ENCODE assay signal across 20 cellular contexts in genomic region chr16:79165541-79165940, GRCh38.
"Had no signal": no experiment of that assay in that cellular context is flagged by ENCODE, and none has a peak within 500 bp of the region (broad histone marks: within the 10 kb centered on the region; RNA-seq: fewer than 3 reads in every experiment).

No MANE protein-coding gene starts in this region.

- H3K9me3 Mint-ChIP-seq: natural killer cell had no signal

- H3K36me3 ChIP-seq: gastroesophageal sphincter, heart right ventricle, tibial nerve, vagina had no signal

- ATAC-seq: activated CD8-positive, alpha-beta T cell treated with anti-CD3 and anti-CD28 coated beads, Interleukin-2, amount 10 ng/mL, durations not matched to agents 7 days and 5 days; gastroesophageal sphincter; heart right ventricle; left colon; natural killer cell had no signal

- H3K27ac ChIP-seq: heart right ventricle, vagina had no signal

- H3K27me3 ChIP-seq: dorsolateral prefrontal cortex, gastroesophageal sphincter, heart right ventricle, tibial nerve, vagina had no signal

- H3K4me3 Mint-ChIP-seq: activated B cell treated with CpG ODN at 0.5 μM for 24 hours; activated CD8-positive, alpha-beta T cell treated with anti-CD3 and anti-CD28 coated beads, Interleukin-2, amount 10 ng/mL, durations not matched to agents 7 days and 5 days; activated naive CD8-positive, alpha-beta T cell; natural killer cell; T-helper 1 cell treated with Interleukin-12 subunit alpha and Interleukin-12 subunit beta and Interleukin-4 antibody, amounts not matched to agents 30 μg/mL and 1 μg/mL, for 36 hours had no signal

- H3K27ac Mint-ChIP-seq: activated B cell treated with CpG ODN at 0.5 μM for 24 hours; activated CD8-positive, alpha-beta T cell treated with anti-CD3 and anti-CD28 coated beads, Interleukin-2, amount 10 ng/mL, durations not matched to agents 7 days and 5 days; activated naive CD8-positive, alpha-beta T cell; T-helper 1 cell treated with Interleukin-12 subunit alpha and Interleukin-12 subunit beta and Interleukin-4 antibody, amounts not matched to agents 30 μg/mL and 1 μg/mL, for 36 hours had no signal

- H3K4me3 ChIP-seq: gastroesophageal sphincter, heart right ventricle, tibial nerve, vagina had no signal

- DNase-seq: activated B cell treated with CpG ODN at 0.5 μM for 24 hours; activated CD4-positive, alpha-beta T cell treated with anti-CD3 and anti-CD28 coated beads for 48 hours; activated CD8-positive, alpha-beta memory T cell treated with anti-CD3 and anti-CD28 coated beads, Interleukin-2, amount 50 U/mL, for 4 hours; activated CD8-positive, alpha-beta T cell treated with anti-CD3 and anti-CD28 coated beads, Interleukin-2, amount 10 ng/mL, durations not matched to agents 7 days and 5 days; activated gamma-delta T cell; activated T-cell treated with anti-CD3 and anti-CD28 coated beads, Interleukin-2, amount 50 U/mL, for 48 hours; amniotic stem cell; dorsolateral prefrontal cortex; erythroblast; heart right ventricle; left colon; mesenchymal stem cell; natural killer cell; stimulated activated CD4-positive, alpha-beta T cell treated with anti-CD3 and anti-CD28 coated beads, Interleukin-12 subunit alpha, Interleukin-12 subunit beta, amount 100 ng/mL, for 4 hours; stimulated activated CD4-positive, alpha-beta T cell treated with anti-CD3 and anti-CD28 coated beads, Interleukin-2, amount 100 ng/mL, for 24 hours had no signal

- H3K9me3 ChIP-seq: vagina had no signal

- H3K27me3 Mint-ChIP-seq: activated B cell treated with CpG ODN at 0.5 μM for 24 hours; activated naive CD8-positive, alpha-beta T cell had no signal
